2 cellular contexts compared by ENCODE assay signal in the genomic region with DNA sequence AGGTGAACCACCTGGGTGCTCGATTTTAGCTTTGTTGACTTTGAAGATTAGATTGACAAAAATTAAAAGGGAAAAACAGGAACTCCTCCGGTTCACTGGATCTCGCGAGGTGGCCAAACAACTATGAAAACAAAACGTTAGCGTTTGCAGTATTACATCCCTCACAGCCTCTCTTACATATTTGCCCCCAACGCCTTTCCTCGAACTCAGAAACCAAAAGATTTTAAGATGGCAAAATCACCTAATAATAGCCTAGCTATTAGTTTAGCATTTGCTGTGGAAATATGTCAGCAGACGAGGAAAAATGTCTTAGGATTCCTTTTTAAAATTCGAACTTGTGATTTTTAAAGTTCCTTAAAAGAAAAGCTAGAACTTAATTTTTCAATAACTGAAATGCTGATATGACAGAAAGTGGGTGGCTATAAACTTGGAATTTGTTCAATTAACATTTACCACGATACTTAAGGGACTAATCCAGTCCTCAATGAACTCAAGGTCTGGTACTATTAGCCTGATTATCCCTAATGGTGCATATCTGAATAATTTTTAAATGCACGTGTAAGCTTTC.
A peak's percentile ranks its signal among the peaks of the same experiment; 100 is the strongest.
TF ChIP-seq lines count a peak whose summit lies in the region.

No MANE protein-coding gene starts in this region.

TF ChIP-seq in GM12891, 5 proteins besides CTCF, POLR2A, EP300 and RAD21:
- TF ChIP-seq PAX5 (IDR thresholded peaks at IDR 0.05; ENCODE audit: insufficient read depth, low read length, severe bottlenecking) (no peak), SPI1 (IDR thresholded peaks at IDR 0.05; ENCODE audit: low read depth, low read length) (peak; percentile 80)
TF ChIP-seq in GM12891: peak in this region for 1.

TF ChIP-seq in K562, 482 proteins besides CTCF, POLR2A, EP300 and RAD21 (continues in another document):
- TF ChIP-seq CHD2 (IDR thresholded peaks at IDR 0.05; ENCODE audit: low read depth, low read length) (peak; percentile 95), KLF6 (CRISPR knock-in tag; IDR thresholded peaks at IDR 0.05; ENCODE audit: borderline replicate concordance) (no peak), NFE2 (IDR thresholded peaks at IDR 0.05; ENCODE audit: low read depth) (no peak), ZNF282 (CRISPR knock-in tag; IDR thresholded peaks at IDR 0.05) (no peak), GABPA (tag; conservative IDR thresholded peaks at IDR 0.05; ENCODE audit: low read depth) (peak; percentile 85), MAFG (tag; conservative IDR thresholded peaks at IDR 0.05) (peak; percentile 88), HEY1 (CRISPR knock-in tag; IDR thresholded peaks at IDR 0.05; ENCODE audit: borderline replicate concordance) (no peak), YY1 (IDR thresholded peaks at IDR 0.05; ENCODE audit: borderline replicate concordance in 1 of 3, control insufficient read depth in 1 of 3, extremely low read depth in 1 of 3, insufficient read depth in 3 of 3, insufficient read length in 1 of 3, insufficient replicate concordance in 2 of 3, low read depth in 1 of 3, low read length in 2 of 3) (no peak), ZNF57 (CRISPR knock-in tag; IDR thresholded peaks at IDR 0.05) (no peak), HMGN3 (IDR thresholded peaks at IDR 0.05; ENCODE audit: borderline replicate concordance, extremely low read depth, insufficient read length, low read depth, low read length) (no peak), MCM3 (IDR thresholded peaks at IDR 0.05) (no peak), ZNF24 (IDR thresholded peaks at IDR 0.05) (no peak), TARDBP (IDR thresholded peaks at IDR 0.05) (no peak), RBFOX2 (IDR thresholded peaks at IDR 0.05; ENCODE audit: low read depth, low read length) (no peak; the same call in 1 of the 2 replicates), MAFK (IDR thresholded peaks at IDR 0.05; ENCODE audit: low read length) (peak; percentile 85), POLR3A (IDR thresholded peaks at IDR 0.05; ENCODE audit: borderline replicate concordance, extremely low read depth, insufficient read depth, insufficient read length) (no peak), KLF10 (CRISPR knock-in tag; IDR thresholded peaks at IDR 0.05) (no peak), GTF2E2 (tag; IDR thresholded peaks at IDR 0.05) (peak; percentile 16; the same call in 1 of the 2 replicates), TEAD1 (CRISPR knock-in tag; IDR thresholded peaks at IDR 0.05) (no peak), SMAD2 (IDR thresholded peaks at IDR 0.05; ENCODE audit: low read depth, low read length) (no peak), TAF9B (IDR thresholded peaks at IDR 0.05; ENCODE audit: partially characterized antibody) (peak; percentile 39), NELFE (IDR thresholded peaks at IDR 0.05; ENCODE audit: insufficient read depth, insufficient read length) (no peak), ILF3 (IDR thresholded peaks at IDR 0.05; ENCODE audit: borderline replicate concordance) (no peak), ZNF778 (CRISPR knock-in tag; IDR thresholded peaks at IDR 0.05) (no peak), MAFF (IDR thresholded peaks at IDR 0.05; ENCODE audit: low read length) (peak; percentile 80), ILK (tag; IDR thresholded peaks at IDR 0.05; ENCODE audit: borderline replicate concordance, low read depth) (no peak), FOSL1 (tag; conservative IDR thresholded peaks at IDR 0.05) (peak; percentile 38; the same call in 1 of the 2 replicates), CXXC5 (CRISPR knock-in tag; IDR thresholded peaks at IDR 0.05) (no peak), SPI1 (IDR thresholded peaks at IDR 0.05; ENCODE audit: borderline replicate concordance, low read depth, low read length) (peak; percentile 84), FOXM1 (IDR thresholded peaks at IDR 0.05; ENCODE audit: low read depth) (peak; percentile 35; the same call in 1 of the 2 replicates), FOXM1 (CRISPR knock-in tag; IDR thresholded peaks at IDR 0.05; ENCODE audit: low read depth) (no peak), C11orf30 (IDR thresholded peaks at IDR 0.05; ENCODE audit: low read depth) (peak; percentile 95), ZZZ3 (IDR thresholded peaks at IDR 0.05) (no peak), RB1 (IDR thresholded peaks at IDR 0.05; ENCODE audit: low read depth) (no peak)
- TF ChIP-seq, protein P1, sequence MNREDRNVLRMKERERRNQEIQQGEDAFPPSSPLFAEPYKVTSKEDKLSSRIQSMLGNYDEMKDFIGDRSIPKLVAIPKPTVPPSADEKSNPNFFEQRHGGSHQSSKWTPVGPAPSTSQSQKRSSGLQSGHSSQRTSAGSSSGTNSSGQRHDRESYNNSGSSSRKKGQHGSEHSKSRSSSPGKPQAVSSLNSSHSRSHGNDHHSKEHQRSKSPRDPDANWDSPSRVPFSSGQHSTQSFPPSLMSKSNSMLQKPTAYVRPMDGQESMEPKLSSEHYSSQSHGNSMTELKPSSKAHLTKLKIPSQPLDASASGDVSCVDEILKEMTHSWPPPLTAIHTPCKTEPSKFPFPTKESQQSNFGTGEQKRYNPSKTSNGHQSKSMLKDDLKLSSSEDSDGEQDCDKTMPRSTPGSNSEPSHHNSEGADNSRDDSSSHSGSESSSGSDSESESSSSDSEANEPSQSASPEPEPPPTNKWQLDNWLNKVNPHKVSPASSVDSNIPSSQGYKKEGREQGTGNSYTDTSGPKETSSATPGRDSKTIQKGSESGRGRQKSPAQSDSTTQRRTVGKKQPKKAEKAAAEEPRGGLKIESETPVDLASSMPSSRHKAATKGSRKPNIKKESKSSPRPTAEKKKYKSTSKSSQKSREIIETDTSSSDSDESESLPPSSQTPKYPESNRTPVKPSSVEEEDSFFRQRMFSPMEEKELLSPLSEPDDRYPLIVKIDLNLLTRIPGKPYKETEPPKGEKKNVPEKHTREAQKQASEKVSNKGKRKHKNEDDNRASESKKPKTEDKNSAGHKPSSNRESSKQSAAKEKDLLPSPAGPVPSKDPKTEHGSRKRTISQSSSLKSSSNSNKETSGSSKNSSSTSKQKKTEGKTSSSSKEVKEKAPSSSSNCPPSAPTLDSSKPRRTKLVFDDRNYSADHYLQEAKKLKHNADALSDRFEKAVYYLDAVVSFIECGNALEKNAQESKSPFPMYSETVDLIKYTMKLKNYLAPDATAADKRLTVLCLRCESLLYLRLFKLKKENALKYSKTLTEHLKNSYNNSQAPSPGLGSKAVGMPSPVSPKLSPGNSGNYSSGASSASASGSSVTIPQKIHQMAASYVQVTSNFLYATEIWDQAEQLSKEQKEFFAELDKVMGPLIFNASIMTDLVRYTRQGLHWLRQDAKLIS (CRISPR knock-in tag; IDR thresholded peaks at IDR 0.05): no peak
- TF ChIP-seq, protein P2, sequence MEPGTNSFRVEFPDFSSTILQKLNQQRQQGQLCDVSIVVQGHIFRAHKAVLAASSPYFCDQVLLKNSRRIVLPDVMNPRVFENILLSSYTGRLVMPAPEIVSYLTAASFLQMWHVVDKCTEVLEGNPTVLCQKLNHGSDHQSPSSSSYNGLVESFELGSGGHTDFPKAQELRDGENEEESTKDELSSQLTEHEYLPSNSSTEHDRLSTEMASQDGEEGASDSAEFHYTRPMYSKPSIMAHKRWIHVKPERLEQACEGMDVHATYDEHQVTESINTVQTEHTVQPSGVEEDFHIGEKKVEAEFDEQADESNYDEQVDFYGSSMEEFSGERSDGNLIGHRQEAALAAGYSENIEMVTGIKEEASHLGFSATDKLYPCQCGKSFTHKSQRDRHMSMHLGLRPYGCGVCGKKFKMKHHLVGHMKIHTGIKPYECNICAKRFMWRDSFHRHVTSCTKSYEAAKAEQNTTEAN (CRISPR knock-in tag; IDR thresholded peaks at IDR 0.05): no peak
- TF ChIP-seq, protein P3, sequence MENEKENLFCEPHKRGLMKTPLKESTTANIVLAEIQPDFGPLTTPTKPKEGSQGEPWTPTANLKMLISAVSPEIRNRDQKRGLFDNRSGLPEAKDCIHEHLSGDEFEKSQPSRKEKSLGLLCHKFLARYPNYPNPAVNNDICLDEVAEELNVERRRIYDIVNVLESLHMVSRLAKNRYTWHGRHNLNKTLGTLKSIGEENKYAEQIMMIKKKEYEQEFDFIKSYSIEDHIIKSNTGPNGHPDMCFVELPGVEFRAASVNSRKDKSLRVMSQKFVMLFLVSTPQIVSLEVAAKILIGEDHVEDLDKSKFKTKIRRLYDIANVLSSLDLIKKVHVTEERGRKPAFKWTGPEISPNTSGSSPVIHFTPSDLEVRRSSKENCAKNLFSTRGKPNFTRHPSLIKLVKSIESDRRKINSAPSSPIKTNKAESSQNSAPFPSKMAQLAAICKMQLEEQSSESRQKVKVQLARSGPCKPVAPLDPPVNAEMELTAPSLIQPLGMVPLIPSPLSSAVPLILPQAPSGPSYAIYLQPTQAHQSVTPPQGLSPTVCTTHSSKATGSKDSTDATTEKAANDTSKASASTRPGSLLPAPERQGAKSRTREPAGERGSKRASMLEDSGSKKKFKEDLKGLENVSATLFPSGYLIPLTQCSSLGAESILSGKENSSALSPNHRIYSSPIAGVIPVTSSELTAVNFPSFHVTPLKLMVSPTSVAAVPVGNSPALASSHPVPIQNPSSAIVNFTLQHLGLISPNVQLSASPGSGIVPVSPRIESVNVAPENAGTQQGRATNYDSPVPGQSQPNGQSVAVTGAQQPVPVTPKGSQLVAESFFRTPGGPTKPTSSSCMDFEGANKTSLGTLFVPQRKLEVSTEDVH (IDR thresholded peaks at IDR 0.05; ENCODE audit: low read depth, partially characterized antibody): no peak
- TF ChIP-seq, protein P4, sequence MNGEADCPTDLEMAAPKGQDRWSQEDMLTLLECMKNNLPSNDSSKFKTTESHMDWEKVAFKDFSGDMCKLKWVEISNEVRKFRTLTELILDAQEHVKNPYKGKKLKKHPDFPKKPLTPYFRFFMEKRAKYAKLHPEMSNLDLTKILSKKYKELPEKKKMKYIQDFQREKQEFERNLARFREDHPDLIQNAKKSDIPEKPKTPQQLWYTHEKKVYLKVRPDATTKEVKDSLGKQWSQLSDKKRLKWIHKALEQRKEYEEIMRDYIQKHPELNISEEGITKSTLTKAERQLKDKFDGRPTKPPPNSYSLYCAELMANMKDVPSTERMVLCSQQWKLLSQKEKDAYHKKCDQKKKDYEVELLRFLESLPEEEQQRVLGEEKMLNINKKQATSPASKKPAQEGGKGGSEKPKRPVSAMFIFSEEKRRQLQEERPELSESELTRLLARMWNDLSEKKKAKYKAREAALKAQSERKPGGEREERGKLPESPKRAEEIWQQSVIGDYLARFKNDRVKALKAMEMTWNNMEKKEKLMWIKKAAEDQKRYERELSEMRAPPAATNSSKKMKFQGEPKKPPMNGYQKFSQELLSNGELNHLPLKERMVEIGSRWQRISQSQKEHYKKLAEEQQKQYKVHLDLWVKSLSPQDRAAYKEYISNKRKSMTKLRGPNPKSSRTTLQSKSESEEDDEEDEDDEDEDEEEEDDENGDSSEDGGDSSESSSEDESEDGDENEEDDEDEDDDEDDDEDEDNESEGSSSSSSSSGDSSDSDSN (IDR thresholded peaks at IDR 0.05; ENCODE audit: borderline replicate concordance in 1 of 2, low read depth in 2 of 2, low read length in 2 of 2): no peak
- TF ChIP-seq, protein P5, sequence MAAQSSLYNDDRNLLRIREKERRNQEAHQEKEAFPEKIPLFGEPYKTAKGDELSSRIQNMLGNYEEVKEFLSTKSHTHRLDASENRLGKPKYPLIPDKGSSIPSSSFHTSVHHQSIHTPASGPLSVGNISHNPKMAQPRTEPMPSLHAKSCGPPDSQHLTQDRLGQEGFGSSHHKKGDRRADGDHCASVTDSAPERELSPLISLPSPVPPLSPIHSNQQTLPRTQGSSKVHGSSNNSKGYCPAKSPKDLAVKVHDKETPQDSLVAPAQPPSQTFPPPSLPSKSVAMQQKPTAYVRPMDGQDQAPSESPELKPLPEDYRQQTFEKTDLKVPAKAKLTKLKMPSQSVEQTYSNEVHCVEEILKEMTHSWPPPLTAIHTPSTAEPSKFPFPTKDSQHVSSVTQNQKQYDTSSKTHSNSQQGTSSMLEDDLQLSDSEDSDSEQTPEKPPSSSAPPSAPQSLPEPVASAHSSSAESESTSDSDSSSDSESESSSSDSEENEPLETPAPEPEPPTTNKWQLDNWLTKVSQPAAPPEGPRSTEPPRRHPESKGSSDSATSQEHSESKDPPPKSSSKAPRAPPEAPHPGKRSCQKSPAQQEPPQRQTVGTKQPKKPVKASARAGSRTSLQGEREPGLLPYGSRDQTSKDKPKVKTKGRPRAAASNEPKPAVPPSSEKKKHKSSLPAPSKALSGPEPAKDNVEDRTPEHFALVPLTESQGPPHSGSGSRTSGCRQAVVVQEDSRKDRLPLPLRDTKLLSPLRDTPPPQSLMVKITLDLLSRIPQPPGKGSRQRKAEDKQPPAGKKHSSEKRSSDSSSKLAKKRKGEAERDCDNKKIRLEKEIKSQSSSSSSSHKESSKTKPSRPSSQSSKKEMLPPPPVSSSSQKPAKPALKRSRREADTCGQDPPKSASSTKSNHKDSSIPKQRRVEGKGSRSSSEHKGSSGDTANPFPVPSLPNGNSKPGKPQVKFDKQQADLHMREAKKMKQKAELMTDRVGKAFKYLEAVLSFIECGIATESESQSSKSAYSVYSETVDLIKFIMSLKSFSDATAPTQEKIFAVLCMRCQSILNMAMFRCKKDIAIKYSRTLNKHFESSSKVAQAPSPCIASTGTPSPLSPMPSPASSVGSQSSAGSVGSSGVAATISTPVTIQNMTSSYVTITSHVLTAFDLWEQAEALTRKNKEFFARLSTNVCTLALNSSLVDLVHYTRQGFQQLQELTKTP (IDR thresholded peaks at IDR 0.05; ENCODE audit: low read depth in 1 of 2, partially characterized antibody in 2 of 2): peak in 1 of 2 experiments; percentile 37
- TF ChIP-seq, protein P6, sequence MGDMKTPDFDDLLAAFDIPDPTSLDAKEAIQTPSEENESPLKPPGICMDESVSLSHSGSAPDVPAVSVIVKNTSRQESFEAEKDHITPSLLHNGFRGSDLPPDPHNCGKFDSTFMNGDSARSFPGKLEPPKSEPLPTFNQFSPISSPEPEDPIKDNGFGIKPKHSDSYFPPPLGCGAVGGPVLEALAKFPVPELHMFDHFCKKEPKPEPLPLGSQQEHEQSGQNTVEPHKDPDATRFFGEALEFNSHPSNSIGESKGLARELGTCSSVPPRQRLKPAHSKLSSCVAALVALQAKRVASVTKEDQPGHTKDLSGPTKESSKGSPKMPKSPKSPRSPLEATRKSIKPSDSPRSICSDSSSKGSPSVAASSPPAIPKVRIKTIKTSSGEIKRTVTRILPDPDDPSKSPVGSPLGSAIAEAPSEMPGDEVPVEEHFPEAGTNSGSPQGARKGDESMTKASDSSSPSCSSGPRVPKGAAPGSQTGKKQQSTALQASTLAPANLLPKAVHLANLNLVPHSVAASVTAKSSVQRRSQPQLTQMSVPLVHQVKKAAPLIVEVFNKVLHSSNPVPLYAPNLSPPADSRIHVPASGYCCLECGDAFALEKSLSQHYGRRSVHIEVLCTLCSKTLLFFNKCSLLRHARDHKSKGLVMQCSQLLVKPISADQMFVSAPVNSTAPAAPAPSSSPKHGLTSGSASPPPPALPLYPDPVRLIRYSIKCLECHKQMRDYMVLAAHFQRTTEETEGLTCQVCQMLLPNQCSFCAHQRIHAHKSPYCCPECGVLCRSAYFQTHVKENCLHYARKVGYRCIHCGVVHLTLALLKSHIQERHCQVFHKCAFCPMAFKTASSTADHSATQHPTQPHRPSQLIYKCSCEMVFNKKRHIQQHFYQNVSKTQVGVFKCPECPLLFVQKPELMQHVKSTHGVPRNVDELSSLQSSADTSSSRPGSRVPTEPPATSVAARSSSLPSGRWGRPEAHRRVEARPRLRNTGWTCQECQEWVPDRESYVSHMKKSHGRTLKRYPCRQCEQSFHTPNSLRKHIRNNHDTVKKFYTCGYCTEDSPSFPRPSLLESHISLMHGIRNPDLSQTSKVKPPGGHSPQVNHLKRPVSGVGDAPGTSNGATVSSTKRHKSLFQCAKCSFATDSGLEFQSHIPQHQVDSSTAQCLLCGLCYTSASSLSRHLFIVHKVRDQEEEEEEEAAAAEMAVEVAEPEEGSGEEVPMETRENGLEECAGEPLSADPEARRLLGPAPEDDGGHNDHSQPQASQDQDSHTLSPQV (IDR thresholded peaks at IDR 0.05): 0 out of 2 replicates have a peak, but pooled peaks have one; percentile 51
- TF ChIP-seq, protein P7, sequence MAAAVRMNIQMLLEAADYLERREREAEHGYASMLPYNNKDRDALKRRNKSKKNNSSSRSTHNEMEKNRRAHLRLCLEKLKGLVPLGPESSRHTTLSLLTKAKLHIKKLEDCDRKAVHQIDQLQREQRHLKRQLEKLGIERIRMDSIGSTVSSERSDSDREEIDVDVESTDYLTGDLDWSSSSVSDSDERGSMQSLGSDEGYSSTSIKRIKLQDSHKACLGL (CRISPR knock-in tag; IDR thresholded peaks at IDR 0.05; ENCODE audit: borderline replicate concordance, poor library complexity, severe bottlenecking): no peak
